Comparison of ENCODE assay signal across 20 cellular contexts in the genomic region with DNA sequence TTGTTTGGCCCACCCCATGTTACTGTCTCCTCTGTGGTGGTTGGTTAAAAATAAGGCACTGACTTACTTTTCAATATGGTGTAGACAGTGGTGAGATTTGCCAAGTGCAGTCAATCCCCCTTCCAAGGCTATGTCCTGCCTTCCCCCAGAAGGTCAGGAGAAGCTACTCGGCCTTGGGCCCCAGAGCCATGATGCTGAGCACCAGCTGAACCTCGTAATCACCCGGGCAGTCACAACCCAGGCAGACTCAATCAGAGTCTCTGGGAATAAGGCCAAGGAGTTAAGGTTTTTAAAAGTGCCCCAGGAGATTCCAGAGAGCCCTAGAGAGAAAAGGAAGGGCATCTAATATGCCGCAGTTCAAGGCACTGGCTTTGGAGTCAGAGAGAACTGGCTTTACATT. TPM values are rescaled to one million over a fixed set of nuclear protein-coding genes. Genes with fewer than 3 reads are reported as not detected.
DNase-seq lines count a peak whose midpoint lies in the region; ATAC-seq and TF ChIP-seq lines count a peak whose summit lies in the region.
"Had no signal": no experiment of that assay in that cellular context is flagged by ENCODE, and none has a peak within 500 bp of the region (broad histone marks: within the 10 kb centered on the region; RNA-seq: fewer than 3 reads in every experiment).

No MANE protein-coding gene starts in this region.

- peak overlapping the region; percentile 94 to 98 (median 98) for H3K27ac ChIP-seq in gastrocnemius medialis
- H3K27ac ChIP-seq: 22Rv1, BLaER1, C4-2B, GM23248 had no signal

- no peak for TF ChIP-seq POLR2A in gastrocnemius medialis (IDR thresholded peaks at IDR 0.05)

- intact Hi-C loops in activated CD8-positive, alpha-beta T cell treated with anti-CD3 and anti-CD28 coated beads for 36 hours (cut with micrococcal nuclease): no loop called here
- intact Hi-C loops in left ventricle myocardium superior (cut with micrococcal nuclease) (no loop called here), Right ventricle myocardium superior (cut with DNase I) (no loop called here), gastrocnemius medialis (cut with DNase I; ENCODE audit: low total_unique reads) (no loop called here)

- in situ Hi-C loops in gastrocnemius medialis (cut with MboI; ENCODE audit: low sequenced_read_pairs in 4 of 4): no loop called here

- H3K27ac Mint-ChIP-seq in activated CD8-positive, alpha-beta T cell treated with anti-CD3 and anti-CD28 coated beads for 36 hours: peak overlapping the region; percentile 4
- no peak overlapping the region for H3K27ac Mint-ChIP-seq in activated CD8-positive, alpha-beta T cell treated with anti-CD3 and anti-CD28 coated beads, Interleukin-2, amount 10 ng/mL, durations not matched to agents 7 days and 5 days
- H3K27ac Mint-ChIP-seq: B cell; CD4-positive, CD25-positive, alpha-beta regulatory T cell; CD8-positive, alpha-beta T cell had no signal

- CTCF ChIA-PET in activated CD8-positive, alpha-beta T cell treated with anti-CD3 and anti-CD28 coated beads for 36 hours (lab: Charles Lee): no interaction called here
- CTCF ChIA-PET in activated CD8-positive, alpha-beta T cell treated with anti-CD3 and anti-CD28 coated beads, Interleukin-2, amount 10 ng/mL, durations not matched to agents 7 days and 5 days (lab: Charles Lee): interaction anchor here (1.0 kb wide), 1 partner anchor 222 kb away, joined by 4 read pairs; no protein-coding TSS in a partner anchor

- no peaks in the 10 kb centered on the region for H3K9me3 ChIP-seq in gastrocnemius medialis

- no peak for DNase-seq in activated CD8-positive, alpha-beta T cell treated with anti-CD3 and anti-CD28 coated beads for 36 hours
- no peak for DNase-seq in activated CD8-positive, alpha-beta T cell treated with anti-CD3 and anti-CD28 coated beads, Interleukin-2, amount 10 ng/mL, durations not matched to agents 7 days and 5 days
- DNase-seq in left ventricle myocardium superior (no peak), Right ventricle myocardium superior (no peak), gastrocnemius medialis (no peak), NCI-H146 (lab: John Stamatoyannopoulos, UW) (no peak)
- DNase-seq: CD4-positive, CD25-positive, alpha-beta regulatory T cell; CD8-positive, alpha-beta T cell; DMS 273 treated with DMSO at 0.1 percent for 48 hours; DMS79; EL; GDM1; GM23248; H7; HCEC 1CT had no signal

- TF ChIP-seq CTCF in activated CD8-positive, alpha-beta T cell treated with anti-CD3 and anti-CD28 coated beads for 36 hours (IDR thresholded peaks at IDR 0.05): no peak
- no peak for TF ChIP-seq CTCF in gastrocnemius medialis (IDR thresholded peaks at IDR 0.05 in 4 of 5, conservative IDR thresholded peaks at IDR 0.05 in 1 of 5)

- H3K4me3 ChIP-seq in gastrocnemius medialis: no peak overlapping the region
- H3K4me3 ChIP-seq: BLaER1, GM12878, GM23248 had no signal

- no peaks in the 10 kb centered on the region for H3K27me3 ChIP-seq in gastrocnemius medialis
- H3K27me3 ChIP-seq: BLaER1 had no signal

- peaks cover 8% of the 10 kb centered on the region for H3K36me3 Mint-ChIP-seq in activated CD8-positive, alpha-beta T cell treated with anti-CD3 and anti-CD28 coated beads for 36 hours (ENCODE audit: low read depth)
- H3K36me3 Mint-ChIP-seq in activated CD8-positive, alpha-beta T cell treated with anti-CD3 and anti-CD28 coated beads, Interleukin-2, amount 10 ng/mL, durations not matched to agents 7 days and 5 days (ENCODE audit: low read depth): peaks cover 48% of the 10 kb centered on the region
- H3K36me3 Mint-ChIP-seq: CD8-positive, alpha-beta T cell had no signal

- H3K4me1 Mint-ChIP-seq in activated CD8-positive, alpha-beta T cell treated with anti-CD3 and anti-CD28 coated beads for 36 hours (ENCODE audit: low read depth): peaks cover 13% of the 10 kb centered on the region
- peaks cover 28% of the 10 kb centered on the region for H3K4me1 Mint-ChIP-seq in activated CD8-positive, alpha-beta T cell treated with anti-CD3 and anti-CD28 coated beads, Interleukin-2, amount 10 ng/mL, durations not matched to agents 7 days and 5 days (ENCODE audit: low read depth)

- H3K27me3 Mint-ChIP-seq in activated CD8-positive, alpha-beta T cell treated with anti-CD3 and anti-CD28 coated beads for 36 hours: no peaks in the 10 kb centered on the region
- H3K27me3 Mint-ChIP-seq in activated CD8-positive, alpha-beta T cell treated with anti-CD3 and anti-CD28 coated beads, Interleukin-2, amount 10 ng/mL, durations not matched to agents 7 days and 5 days (ENCODE audit: low read depth): no peaks in the 10 kb centered on the region
- H3K27me3 Mint-ChIP-seq: CD4-positive, CD25-positive, alpha-beta regulatory T cell had no signal

- no peak overlapping the region for H3K4me3 Mint-ChIP-seq in activated CD8-positive, alpha-beta T cell treated with anti-CD3 and anti-CD28 coated beads for 36 hours
- no peak overlapping the region for H3K4me3 Mint-ChIP-seq in activated CD8-positive, alpha-beta T cell treated with anti-CD3 and anti-CD28 coated beads, Interleukin-2, amount 10 ng/mL, durations not matched to agents 7 days and 5 days
- H3K4me3 Mint-ChIP-seq: B cell; CD4-positive, CD25-positive, alpha-beta regulatory T cell; CD8-positive, alpha-beta T cell had no signal

- ATAC-seq in activated CD8-positive, alpha-beta T cell treated with anti-CD3 and anti-CD28 coated beads for 36 hours: no peak
- no peak for ATAC-seq in activated CD8-positive, alpha-beta T cell treated with anti-CD3 and anti-CD28 coated beads, Interleukin-2, amount 10 ng/mL, durations not matched to agents 7 days and 5 days
- peak; percentile 31 for ATAC-seq in left ventricle myocardium superior
- no peak for ATAC-seq in Right ventricle myocardium superior (ENCODE audit: poor library complexity)
- ATAC-seq in gastrocnemius medialis: no peak
- ATAC-seq: CD8-positive, alpha-beta T cell; GM12878 had no signal

- H3K4me1 ChIP-seq in gastrocnemius medialis: peaks cover 13 to 18% of the 10 kb centered on the region in 2 donors

- peaks cover 19% of the 10 kb centered on the region for H3K9me3 Mint-ChIP-seq in activated CD8-positive, alpha-beta T cell treated with anti-CD3 and anti-CD28 coated beads for 36 hours
- H3K9me3 Mint-ChIP-seq in activated CD8-positive, alpha-beta T cell treated with anti-CD3 and anti-CD28 coated beads, Interleukin-2, amount 10 ng/mL, durations not matched to agents 7 days and 5 days (ENCODE audit: insufficient read depth): peaks cover 27% of the 10 kb centered on the region

- H3K36me3 ChIP-seq in gastrocnemius medialis: peaks cover 0 to 90% of the 10 kb centered on the region in 2 donors
- H3K36me3 ChIP-seq: BLaER1 had no signal

- POLR2A ChIA-PET in activated CD8-positive, alpha-beta T cell treated with anti-CD3 and anti-CD28 coated beads for 36 hours (lab: Charles Lee): interaction anchor here (0.6 to 0.9 kb wide), 2 partner anchors 28 to 40 kb away, joined by 3 read pairs; no protein-coding TSS in a partner anchor
- POLR2A ChIA-PET in activated CD8-positive, alpha-beta T cell treated with anti-CD3 and anti-CD28 coated beads, Interleukin-2, amount 10 ng/mL, durations not matched to agents 7 days and 5 days (lab: Charles Lee): no interaction called here

RNA-seq across cellular contexts. Expression of gene MYO18B, which starts 23.8 kb away (rescaled TPM):
- 1 to 10 TPM; 1.6 to 1.8 TPM for total RNA-seq in activated CD8-positive, alpha-beta T cell treated with anti-CD3 and anti-CD28 coated beads for 36 hours
- total RNA-seq in activated CD8-positive, alpha-beta T cell treated with anti-CD3 and anti-CD28 coated beads, Interleukin-2, amount 10 ng/mL, durations not matched to agents 7 days and 5 days: 1 to 10 TPM; 1.2 TPM
- 138 TPM for total RNA-seq in left ventricle myocardium superior
- 114 TPM for total RNA-seq in Right ventricle myocardium superior
- 100 to 1,000 TPM; 273 to 408 (median 362) TPM for total RNA-seq in gastrocnemius medialis
- total RNA-seq: GM23248 had no signal

Comparison
In these comparisons a context has a peak if more than half of its experiments do, and no peak if none do; other contexts are left out.
1. RNA of gene MYO18B, which starts 23.8 kb away (total RNA-seq): 273 to 408 TPM in gastrocnemius medialis, 138 TPM in left ventricle myocardium superior (single experiment) and 114 TPM in Right ventricle myocardium superior (single experiment); 1.6 to 1.8 TPM in activated CD8-positive, alpha-beta T cell treated with anti-CD3 and anti-CD28 coated beads for 36 hours and 1.2 TPM in activated CD8-positive, alpha-beta T cell treated with anti-CD3 and anti-CD28 coated beads, Interleukin-2, amount 10 ng/mL, durations not matched to agents 7 days and 5 days; every median in the first group is over 10 times any median in the second.